ENCODE assay signal across 16 cellular contexts in the genomic region with DNA sequence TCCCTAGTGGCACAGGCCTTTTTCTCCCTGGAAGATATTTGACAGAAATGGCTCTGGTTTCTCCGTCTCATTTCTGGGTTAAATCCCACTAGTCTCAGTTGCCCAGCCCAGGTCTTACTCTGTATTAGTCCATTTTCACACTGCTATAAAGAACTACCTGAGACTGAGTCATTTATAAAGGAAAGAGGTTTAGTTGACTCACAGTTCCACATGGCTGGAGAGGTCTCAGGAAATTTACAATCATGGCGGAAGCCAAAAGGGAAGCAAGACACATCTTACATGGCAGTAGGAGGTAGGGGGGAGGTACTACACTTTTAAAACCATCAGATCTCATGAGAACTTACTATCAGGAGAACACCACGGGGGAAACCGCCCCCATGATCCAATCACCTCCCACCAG.
DNase-seq lines count a peak whose midpoint lies in the region; ATAC-seq, FAIRE-seq and TF ChIP-seq lines count a peak whose summit lies in the region.
"Had no signal": no experiment of that assay in that cellular context is flagged by ENCODE, and none has a peak within 500 bp of the region (broad histone marks: within the 10 kb centered on the region; RNA-seq: fewer than 3 reads in every experiment).

No MANE protein-coding gene starts in this region.

- H3K9me3 ChIP-seq in gastrocnemius medialis, result no peaks in the 10 kb centered on the region

- TF ChIP-seq CTCF in gastrocnemius medialis (IDR thresholded peaks at IDR 0.05 in 4 of 5, conservative IDR thresholded peaks at IDR 0.05 in 1 of 5), result no peak

- DNase-seq in RCC 7860 (ENCODE audit: low spot score) (peak; percentile 5), kidney tubule cell (ENCODE audit: low spot score) (peak; percentile 73), NAMALWA (ENCODE audit: low spot score) (no peak), ureter (ENCODE audit: low spot score) (no peak), gastrocnemius medialis (no peak)
- DNase-seq: Calu3; CD8-positive, alpha-beta T cell; DMS79 treated with DMSO at 0.1 percent for 48 hours; GF-D8; H9 had no signal

- no peak for FAIRE-seq in RCC 7860 (lab: Jason Lieb, UNC)
- FAIRE-seq: GM12878, GM19239, H1, HepG2 had no signal

- H3K27me3 ChIP-seq in gastrocnemius medialis, result peaks cover 0 to 4% (median 0%) of the 10 kb centered on the region in 3 donors
- H3K27me3 ChIP-seq: BLaER1 treated with 17β-estradiol and CSF1 and Interleukin-3, amounts not matched to agents 10 nM and 100 nM had no signal

- no peak overlapping the region for H3K27ac ChIP-seq in gastrocnemius medialis
- H3K27ac ChIP-seq: BLaER1 treated with 17β-estradiol and CSF1 and Interleukin-3, amounts not matched to agents 10 nM and 100 nM had no signal

- intact Hi-C loops in gastrocnemius medialis (cut with DNase I; ENCODE audit: low total_unique reads), result no loop called here

- H3K4me3 ChIP-seq in gastrocnemius medialis, result no peak overlapping the region
- H3K4me3 ChIP-seq: BLaER1 treated with 17β-estradiol and CSF1 and Interleukin-3, amounts not matched to agents 10 nM and 100 nM; GM12878 had no signal

- in situ Hi-C loops in gastrocnemius medialis (cut with MboI; ENCODE audit: low sequenced_read_pairs in 4 of 4), result no loop called here

- H3K4me1 ChIP-seq in gastrocnemius medialis, result no peaks in the 10 kb centered on the region

- no peak for TF ChIP-seq POLR2A in gastrocnemius medialis (IDR thresholded peaks at IDR 0.05)

- ATAC-seq in esophagus mucosa, result peak; percentile 43
- ATAC-seq in gastrocnemius medialis, result no peak
- ATAC-seq: CD8-positive, alpha-beta T cell; GM12878; HepG2 had no signal

- H3K36me3 ChIP-seq in gastrocnemius medialis, result no peaks in the 10 kb centered on the region
- H3K36me3 ChIP-seq: BLaER1 treated with 17β-estradiol and CSF1 and Interleukin-3, amounts not matched to agents 10 nM and 100 nM had no signal

Comparison
In these comparisons a context has a peak if more than half of its experiments do, and no peak if none do; other contexts are left out.
1. DNase-seq: peak in RCC 7860 (single experiment) and kidney tubule cell (single experiment); none in NAMALWA (single experiment), ureter (single experiment) and gastrocnemius medialis (0 of 2).